Comparison of ENCODE assay signal across 12 cellular contexts in genomic region chr2:37795938-37796337, GRCh38.
A peak's percentile ranks its signal among the peaks of the same experiment; 100 is the strongest.
DNase-seq lines count a peak whose midpoint lies in the region; FAIRE-seq lines count a peak whose summit lies in the region.
"Had no signal": no experiment of that assay in that cellular context is flagged by ENCODE, and none has a peak within 500 bp of the region (broad histone marks: within the 10 kb centered on the region; RNA-seq: fewer than 3 reads in every experiment).

No MANE protein-coding gene starts in this region.

- H3K79me2 ChIP-seq in GM23248 (ENCODE audit: insufficient read depth), result no peaks in the 10 kb centered on the region

- no peak for FAIRE-seq in frontal cortex (lab: Jason Lieb, UNC)

- DNase-seq in GM23248 (peak; percentile 81), SJSA1 (ENCODE audit: low read depth in 1 of 2, low spot score in 2 of 2) (peak; percentile 70 to 91), fibroblast of peridontal ligament (ENCODE audit: extremely low read depth) (peak; percentile 89), DMS114 treated with DMSO at 0.1 percent for 48 hours (lab: John Stamatoyannopoulos, UW; ENCODE audit: unreplicated experiment) (no peak), frontal cortex (ENCODE audit: low spot score in 2 of 2) (no peak)
- no peak for DNase-seq in activated naive CD4-positive, alpha-beta T cell treated with anti-CD3 and anti-CD28 coated beads for 36 hours
- no peak for DNase-seq in activated CD4-positive, alpha-beta memory T cell treated with anti-CD3 and anti-CD28 coated beads for 36 hours
- DNase-seq: left ventricle myocardium inferior; Right ventricle myocardium superior; stimulated activated CD4-positive, alpha-beta T cell treated with anti-CD3 and anti-CD28 coated beads, Interleukin-1b, Interleukin-23, amount 100 ng/mL, for 48 hours; stimulated activated naive CD8-positive, alpha-beta T cell treated with anti-CD3 and anti-CD28 coated beads, Interleukin-15, Interleukin-2, amounts not matched to agents 100 U/mL and 50 U/mL, for 24 hours had no signal

- H3K4me1 Mint-ChIP-seq in activated naive CD4-positive, alpha-beta T cell treated with anti-CD3 and anti-CD28 coated beads for 36 hours (ENCODE audit: low read depth), result no peaks in the 10 kb centered on the region
- peaks cover 7% of the 10 kb centered on the region for H3K4me1 Mint-ChIP-seq in activated CD4-positive, alpha-beta memory T cell treated with anti-CD3 and anti-CD28 coated beads for 36 hours (ENCODE audit: low read depth)

- H3K9ac ChIP-seq in GM23248 (no peak overlapping the region), skeletal muscle satellite cell (ENCODE audit: low read depth, low read length) (peak overlapping the region; percentile 59)

- POLR2A ChIA-PET in activated CD4-positive, alpha-beta memory T cell treated with anti-CD3 and anti-CD28 coated beads for 36 hours (lab: Charles Lee), result no interaction called here

- H3K27ac ChIP-seq in GM23248 (peak overlapping the region; percentile 44), SJSA1 (peak overlapping the region; percentile 91)

- in situ Hi-C loops in GM23248 (cut with MboI), result no loop called here

- no peaks in the 10 kb centered on the region for H3K27me3 ChIP-seq in GM23248 (replicated peaks; ENCODE audit: insufficient read depth)
- no peaks in the 10 kb centered on the region for H3K27me3 ChIP-seq in SJSA1 (replicated peaks)
- H3K27me3 ChIP-seq in skeletal muscle satellite cell (ENCODE audit: control insufficient read depth, insufficient read depth, low read length), result no peaks in the 10 kb centered on the region

- H3K9me3 Mint-ChIP-seq in activated naive CD4-positive, alpha-beta T cell treated with anti-CD3 and anti-CD28 coated beads for 36 hours, result no peaks in the 10 kb centered on the region
- H3K9me3 Mint-ChIP-seq in activated CD4-positive, alpha-beta memory T cell treated with anti-CD3 and anti-CD28 coated beads for 36 hours, result no peaks in the 10 kb centered on the region

- CTCF ChIA-PET in activated naive CD4-positive, alpha-beta T cell treated with anti-CD3 and anti-CD28 coated beads for 36 hours (lab: Charles Lee), result interaction anchor here (1.5 to 1.7 kb wide), 2 partner anchors 10 to 381 kb away, joined by 3 to 5 read pairs; no protein-coding TSS in a partner anchor
- CTCF ChIA-PET in activated CD4-positive, alpha-beta memory T cell treated with anti-CD3 and anti-CD28 coated beads for 36 hours (lab: Charles Lee), result interaction anchor here (0.6 to 2.4 kb wide), 3 partner anchors 54 to 381 kb away, joined by 3 to 9 read pairs (median 3); no protein-coding TSS in a partner anchor

- H3K4me3 Mint-ChIP-seq in activated naive CD4-positive, alpha-beta T cell treated with anti-CD3 and anti-CD28 coated beads for 36 hours, result no peak overlapping the region
- H3K4me3 Mint-ChIP-seq in activated CD4-positive, alpha-beta memory T cell treated with anti-CD3 and anti-CD28 coated beads for 36 hours, result no peak overlapping the region

- no peaks in the 10 kb centered on the region for H3K36me3 ChIP-seq in GM23248 (ENCODE audit: low read depth)
- H3K36me3 ChIP-seq in SJSA1, result no peaks in the 10 kb centered on the region
- H3K36me3 ChIP-seq in skeletal muscle satellite cell (ENCODE audit: insufficient read depth, low read length), result no peaks in the 10 kb centered on the region
- H3K36me3 ChIP-seq: left ventricle myocardium inferior had no signal

- H3K4me3 ChIP-seq in GM23248, result peak overlapping the region; percentile 2; the same call in 1 of the 2 replicates
- H3K4me3 ChIP-seq in SJSA1, result no peak overlapping the region
- H3K4me3 ChIP-seq in skeletal muscle satellite cell (ENCODE audit: low read length), result peak overlapping the region; percentile 11
- H3K4me3 ChIP-seq: left ventricle myocardium inferior had no signal

- peaks cover 37% of the 10 kb centered on the region for H3F3A ChIP-seq in GM23248 (ENCODE audit: insufficient read depth)

- H3K9me2 ChIP-seq in GM23248 (ENCODE audit: insufficient read depth), result no peaks in the 10 kb centered on the region

- no peaks in the 10 kb centered on the region for H3K9me3 ChIP-seq in GM23248 (ENCODE audit: low read depth)
- H3K9me3 ChIP-seq in SJSA1 (replicated peaks), result no peaks in the 10 kb centered on the region
- no peaks in the 10 kb centered on the region for H3K9me3 ChIP-seq in skeletal muscle satellite cell (replicated peaks; ENCODE audit: low read length)
- H3K9me3 ChIP-seq: left ventricle myocardium inferior had no signal

- H2AFZ ChIP-seq in GM23248, result no peak overlapping the region

- H3K36me3 Mint-ChIP-seq in activated naive CD4-positive, alpha-beta T cell treated with anti-CD3 and anti-CD28 coated beads for 36 hours (ENCODE audit: low read depth), result no peaks in the 10 kb centered on the region
- H3K36me3 Mint-ChIP-seq in activated CD4-positive, alpha-beta memory T cell treated with anti-CD3 and anti-CD28 coated beads for 36 hours, result no peaks in the 10 kb centered on the region

- intact Hi-C loops in activated naive CD4-positive, alpha-beta T cell treated with anti-CD3 and anti-CD28 coated beads for 36 hours (cut with micrococcal nuclease), result no loop called here
- intact Hi-C loops in activated CD4-positive, alpha-beta memory T cell treated with anti-CD3 and anti-CD28 coated beads for 36 hours (cut with micrococcal nuclease), result no loop called here

- no peaks in the 10 kb centered on the region for H4K20me1 ChIP-seq in GM23248 (ENCODE audit: insufficient read depth)

- H3K27me3 Mint-ChIP-seq in activated naive CD4-positive, alpha-beta T cell treated with anti-CD3 and anti-CD28 coated beads for 36 hours (ENCODE audit: low read depth), result no peaks in the 10 kb centered on the region
- no peaks in the 10 kb centered on the region for H3K27me3 Mint-ChIP-seq in activated CD4-positive, alpha-beta memory T cell treated with anti-CD3 and anti-CD28 coated beads for 36 hours

- H3K4me1 ChIP-seq in GM23248 (ENCODE audit: insufficient read depth) (peaks cover 54% of the 10 kb centered on the region), SJSA1 (replicated peaks) (peaks cover 47% of the 10 kb centered on the region), skeletal muscle satellite cell (ENCODE audit: control insufficient read depth, insufficient read depth, low read length) (peaks cover 65% of the 10 kb centered on the region)

- no peak overlapping the region for H3K27ac Mint-ChIP-seq in activated naive CD4-positive, alpha-beta T cell treated with anti-CD3 and anti-CD28 coated beads for 36 hours
- no peak overlapping the region for H3K27ac Mint-ChIP-seq in activated CD4-positive, alpha-beta memory T cell treated with anti-CD3 and anti-CD28 coated beads for 36 hours

- 5 to 9% methylated on average over 2 of the region's 2 CpGs for WGBS in GM23248 (ENCODE audit: low coverage in 1 of 2, low lambda C conversion rate in 2 of 2, missing lambda C conversion rate in 2 of 2), 2 experiments

- H3K4me2 ChIP-seq in GM23248 (ENCODE audit: unreplicated experiment), result peak overlapping the region; percentile 58
- H3K4me2 ChIP-seq in skeletal muscle satellite cell (ENCODE audit: low read length), result peak overlapping the region; percentile 65

Comparison
In these comparisons a context has a peak if more than half of its experiments do, and no peak if none do; other contexts are left out.
1. DNase-seq: peak in GM23248 (single experiment), SJSA1 (2 of 2) and fibroblast of peridontal ligament (single experiment); none in activated naive CD4-positive, alpha-beta T cell treated with anti-CD3 and anti-CD28 coated beads for 36 hours (single experiment), DMS114 treated with DMSO at 0.1 percent for 48 hours (single experiment), frontal cortex (0 of 2) and activated CD4-positive, alpha-beta memory T cell treated with anti-CD3 and anti-CD28 coated beads for 36 hours (single experiment).